ENCODE assay signal across 13 cellular contexts in genomic region chr20:53834044-53834442, GRCh38.
A peak's percentile ranks its signal among the peaks of the same experiment; 100 is the strongest.
DNase-seq lines count a peak whose midpoint lies in the region; ATAC-seq and TF ChIP-seq lines count a peak whose summit lies in the region.
"Had no signal": no experiment of that assay in that cellular context is flagged by ENCODE, and none has a peak within 500 bp of the region (broad histone marks: within the 10 kb centered on the region; RNA-seq: fewer than 3 reads in every experiment).

No MANE protein-coding gene starts in this region.

- H3K4me3 Mint-ChIP-seq in naive B cell, result peak overlapping the region; percentile 19 to 88 (median 76)

- H3K9me3 Mint-ChIP-seq in naive B cell, result peaks cover 0 to 5% (median 2%) of the 10 kb centered on the region in 7 donors

- intact Hi-C loops in body of pancreas (cut with DNase I), result no loop called here

- H3K4me1 ChIP-seq in body of pancreas, result peaks cover 16% of the 10 kb centered on the region
- H3K4me1 ChIP-seq: colonic mucosa had no signal

- peaks cover 0 to 6% of the 10 kb centered on the region in 2 donors for H3K36me3 Mint-ChIP-seq in naive B cell

- H3K27ac ChIP-seq in RWPE1 (peak overlapping the region; percentile 48), body of pancreas (no peak overlapping the region), brain microvascular endothelial cell (no peak overlapping the region)
- H3K27ac ChIP-seq: colonic mucosa, pancreas, WERI-Rb-1 had no signal

- no peak for TF ChIP-seq POLR2A in body of pancreas (IDR thresholded peaks at IDR 0.05)

- DNase-seq in GM06990 (ENCODE audit: extremely low read depth, insufficient read length), result peak; percentile 41
- DNase-seq in RWPE1 (ENCODE audit: low spot score), result no peak
- DNase-seq in naive B cell, result peak; percentile 39
- DNase-seq in body of pancreas, result no peak
- no peak for DNase-seq in brain microvascular endothelial cell
- DNase-seq: colonic mucosa; NCI-H187; pancreas; stimulated activated CD4-positive, alpha-beta T cell treated with anti-CD3 and anti-CD28 coated beads, Interleukin-4, amount 100 ng/mL, for 1 hour; WERI-Rb-1 had no signal

- no peak overlapping the region for H3K4me3 ChIP-seq in GM06990 (replicated peaks; ENCODE audit: low read depth, low read length)
- no peak overlapping the region for H3K4me3 ChIP-seq in body of pancreas
- H3K4me3 ChIP-seq in brain microvascular endothelial cell (ENCODE audit: low read depth, low read length), result no peak overlapping the region
- H3K4me3 ChIP-seq: colonic mucosa, pancreas had no signal

- H3K9me3 ChIP-seq in body of pancreas, result no peaks in the 10 kb centered on the region
- H3K9me3 ChIP-seq: colonic mucosa, pancreas had no signal

- peak overlapping the region; percentile 87 to 98 (median 94) for H3K27ac Mint-ChIP-seq in naive B cell

- no peaks in the 10 kb centered on the region for H3K27me3 Mint-ChIP-seq in naive B cell

- CTCF ChIA-PET in RWPE1 (lab: Yijun Ruan, JAX), result interaction anchor here (0.6 to 1.0 kb wide), 2 partner anchors 38 to 81 kb away, joined by 3 read pairs; no protein-coding TSS in a partner anchor

- H3K27me3 ChIP-seq in GM06990 (replicated peaks; ENCODE audit: control insufficient read depth, insufficient read depth, low read length), result no peaks in the 10 kb centered on the region
- no peaks in the 10 kb centered on the region for H3K27me3 ChIP-seq in body of pancreas
- no peaks in the 10 kb centered on the region for H3K27me3 ChIP-seq in brain microvascular endothelial cell (replicated peaks)
- H3K27me3 ChIP-seq: colonic mucosa, pancreas had no signal

- peak; percentile 38 for ATAC-seq in HG02759 (IDR thresholded peaks at IDR 0.05; ENCODE audit: unreplicated experiment)
- ATAC-seq in naive B cell (ENCODE audit: low read depth in 2 of 2), result peak; percentile 37 to 38
- no peak for ATAC-seq in GM21737 (IDR thresholded peaks at IDR 0.05; ENCODE audit: unreplicated experiment)
- ATAC-seq in HG03378 (IDR thresholded peaks at IDR 0.05; ENCODE audit: unreplicated experiment), result no peak
- no peak for ATAC-seq in body of pancreas
- ATAC-seq: pancreas had no signal

- POLR2A ChIA-PET in RWPE1 (lab: Yijun Ruan, JAX; ENCODE audit: low non-redundant PET), result no interaction called here

- H3K36me3 ChIP-seq in GM06990 (ENCODE audit: control insufficient read depth, insufficient read depth, low read length) (no peaks in the 10 kb centered on the region), body of pancreas (replicated peaks in 1 of 2; ENCODE audit: insufficient read depth in 1 of 2, low read depth in 2 of 2) (no peaks in the 10 kb centered on the region), brain microvascular endothelial cell (replicated peaks) (no peaks in the 10 kb centered on the region)
- H3K36me3 ChIP-seq: colonic mucosa, pancreas, WERI-Rb-1 had no signal

- in situ Hi-C loops in brain microvascular endothelial cell (cut with HindIII; ENCODE audit: low pct_ligation_motif_present, low sequenced_read_pairs), result no loop called here

- H3K4me1 Mint-ChIP-seq in naive B cell, result peaks cover 52 to 77% (median 64%) of the 10 kb centered on the region in 3 donors

- WGBS in body of pancreas, 2 donors, result 69 to 91% methylated on average over 3 of the region's 3 CpGs

- no peak for TF ChIP-seq CTCF in GM06990 (IDR thresholded peaks at IDR 0.05; ENCODE audit: insufficient read depth, low read length, poor library complexity, severe bottlenecking)
- TF ChIP-seq CTCF in RWPE1 (conservative IDR thresholded peaks at IDR 0.05; ENCODE audit: low read depth), result no peak
- TF ChIP-seq CTCF in body of pancreas (IDR thresholded peaks at IDR 0.05), result no peak
- TF ChIP-seq CTCF in brain microvascular endothelial cell (IDR thresholded peaks at IDR 0.05; ENCODE audit: low read depth, low read length, missing control alignments), result no peak

Comparison
In these comparisons a context has a peak if more than half of its experiments do, and no peak if none do; other contexts are left out.
1. DNase-seq: peak in GM06990 (single experiment) and naive B cell (single experiment); none in RWPE1 (single experiment), body of pancreas (0 of 4) and brain microvascular endothelial cell (single experiment).
2. ATAC-seq: peak in HG02759 (single experiment) and naive B cell (2 of 2); none in GM21737 (single experiment), HG03378 (single experiment) and body of pancreas (single experiment).